In the genomic region with DNA sequence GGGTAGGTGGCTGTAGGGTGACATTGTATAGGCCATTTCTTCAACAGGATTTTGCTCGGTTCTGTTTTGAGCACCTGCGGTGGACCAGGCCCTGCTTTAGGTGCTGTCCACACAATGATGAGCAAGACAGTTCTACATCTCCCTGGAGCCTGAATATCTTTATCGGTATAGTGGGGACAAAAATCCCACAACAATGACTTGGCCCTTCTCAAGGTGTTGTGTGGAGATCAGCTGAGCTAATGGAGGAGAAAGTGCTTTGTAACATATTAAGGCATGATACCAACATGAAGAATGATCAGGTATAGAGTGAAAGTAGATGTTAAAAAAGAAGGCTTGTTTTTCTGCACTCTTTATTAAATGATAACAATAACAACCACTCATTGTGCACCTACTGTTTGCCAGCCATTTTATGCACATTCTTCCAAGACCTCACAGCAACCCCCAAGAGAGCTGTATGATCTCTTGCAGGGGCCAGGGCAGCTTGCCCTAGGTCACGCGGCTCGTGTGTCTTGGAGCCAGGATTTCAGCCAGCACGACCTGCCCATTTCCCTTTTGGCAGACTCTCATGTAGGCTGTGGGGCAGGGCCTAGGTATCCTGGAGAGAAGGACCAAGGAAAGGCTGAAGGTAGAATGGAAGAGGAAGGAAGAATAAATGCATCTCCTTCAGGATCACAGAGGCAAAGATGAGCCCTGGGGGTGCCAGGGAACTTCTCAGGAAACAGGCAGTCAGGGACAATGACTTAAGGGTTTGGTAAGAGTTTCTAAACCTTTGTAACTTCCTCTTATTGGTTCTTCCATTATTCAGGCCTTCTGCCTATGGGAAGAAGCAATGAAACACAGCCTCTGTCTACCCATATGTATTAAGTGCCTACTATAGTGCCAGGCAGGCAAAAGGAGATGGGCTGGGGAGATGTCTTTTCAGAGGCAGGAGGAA, we compare ENCODE assay signal across 9 cellular contexts. TPM values are rescaled to one million over a fixed set of nuclear protein-coding genes. Genes with fewer than 3 reads are reported as not detected.
DNase-seq lines count a peak whose midpoint lies in the region; ATAC-seq and TF ChIP-seq lines count a peak whose summit lies in the region.
"Had no signal": no experiment of that assay in that cellular context is flagged by ENCODE, and none has a peak within 500 bp of the region (broad histone marks: within the 10 kb centered on the region; RNA-seq: fewer than 3 reads in every experiment).

No MANE protein-coding gene starts in this region.

- no peaks in the 10 kb centered on the region for H3K36me3 Mint-ChIP-seq in dendritic cell treated with granulocyte-macrophage colony-stimulating factor and Interleukin-4, amounts not matched to agents 40 ng/mL and 50 ng/mL, for 4 days (ENCODE audit: low read depth)
- H3K36me3 Mint-ChIP-seq in activated CD4-positive, alpha-beta T cell treated with anti-CD3 and anti-CD28 coated beads, Interleukin-2, amount 10 ng/mL, durations not matched to agents 24 days and 14 days (ENCODE audit: low read depth): no peaks in the 10 kb centered on the region

- no peak for TF ChIP-seq EP300 in sigmoid colon (IDR thresholded peaks at IDR 0.05)

- H3K27me3 Mint-ChIP-seq in dendritic cell treated with granulocyte-macrophage colony-stimulating factor and Interleukin-4, amounts not matched to agents 40 ng/mL and 50 ng/mL, for 4 days: no peaks in the 10 kb centered on the region
- peaks cover 16% of the 10 kb centered on the region for H3K27me3 Mint-ChIP-seq in activated CD4-positive, alpha-beta T cell treated with anti-CD3 and anti-CD28 coated beads, Interleukin-2, amount 10 ng/mL, durations not matched to agents 24 days and 14 days

- ATAC-seq in GM21381 (IDR thresholded peaks at IDR 0.05; ENCODE audit: unreplicated experiment): peak; percentile 4
- peak; percentile 36 for ATAC-seq in HG03280 (IDR thresholded peaks at IDR 0.05; ENCODE audit: unreplicated experiment)

- POLR2A ChIA-PET in GM10248 (lab: Yijun Ruan, JAX): no interaction called here

- H3K4me3 ChIP-seq in sigmoid colon (no peak overlapping the region), dorsolateral prefrontal cortex (no peak overlapping the region)

- H3K9me3 Mint-ChIP-seq in dendritic cell treated with granulocyte-macrophage colony-stimulating factor and Interleukin-4, amounts not matched to agents 40 ng/mL and 50 ng/mL, for 4 days: no peaks in the 10 kb centered on the region
- no peaks in the 10 kb centered on the region for H3K9me3 Mint-ChIP-seq in activated CD4-positive, alpha-beta T cell treated with anti-CD3 and anti-CD28 coated beads, Interleukin-2, amount 10 ng/mL, durations not matched to agents 24 days and 14 days

- no peaks in the 10 kb centered on the region for H3K4me1 ChIP-seq in sigmoid colon

- no peak for TF ChIP-seq CTCF in GM10248 (IDR thresholded peaks at IDR 0.05; ENCODE audit: control extremely low read depth, extremely low read depth, low read depth, missing control alignments)
- TF ChIP-seq CTCF in sigmoid colon (IDR thresholded peaks at IDR 0.05): no peak
- no peak for TF ChIP-seq CTCF in dorsolateral prefrontal cortex (IDR thresholded peaks at IDR 0.05 in 54 of 56, conservative IDR thresholded peaks at IDR 0.05 in 2 of 56; ENCODE audit: low read depth in 1 of 56, partially characterized antibody in 56 of 56)

- H3K9me3 ChIP-seq in sigmoid colon: no peaks in the 10 kb centered on the region

- intact Hi-C loops in dendritic cell treated with granulocyte-macrophage colony-stimulating factor and Interleukin-4, amounts not matched to agents 40 ng/mL and 50 ng/mL, for 4 days (cut with micrococcal nuclease): loop anchor here (2.0 kb wide), 2 partner anchors 13 to 51 kb away; a partner anchor contains a TSS
- intact Hi-C loops in sigmoid colon (cut with DNase I): no loop called here
- intact Hi-C loops in dorsolateral prefrontal cortex (cut with DNase I): no loop called here
- intact Hi-C loops in activated CD4-positive, alpha-beta T cell treated with anti-CD3 and anti-CD28 coated beads, Interleukin-2, amount 10 ng/mL, durations not matched to agents 24 days and 14 days (cut with micrococcal nuclease): no loop called here

- CTCF ChIA-PET in GM10248 (lab: Yijun Ruan, JAX): interaction anchor here (0.7 to 6.8 kb wide), 4 partner anchors 13 to 148 kb away, joined by 3 to 44 read pairs (median 4); no protein-coding TSS in a partner anchor

- no peak overlapping the region for H3K27ac ChIP-seq in sigmoid colon
- H3K27ac ChIP-seq in dorsolateral prefrontal cortex: no peak overlapping the region

- H3K4me1 Mint-ChIP-seq in dendritic cell treated with granulocyte-macrophage colony-stimulating factor and Interleukin-4, amounts not matched to agents 40 ng/mL and 50 ng/mL, for 4 days (ENCODE audit: low read depth): peaks cover 94% of the 10 kb centered on the region
- H3K4me1 Mint-ChIP-seq in activated CD4-positive, alpha-beta T cell treated with anti-CD3 and anti-CD28 coated beads, Interleukin-2, amount 10 ng/mL, durations not matched to agents 24 days and 14 days: no peaks in the 10 kb centered on the region

- WGBS in sigmoid colon, 2 donors: 62 to 77% methylated on average over 7 of the region's 7 CpGs

- DNase-seq in GM10248 (ENCODE audit: extremely low spot score) (peak; percentile 45), NCI-H1436 treated with DMSO at 0.1 percent for 48 hours (lab: John Stamatoyannopoulos, UW) (no peak), sigmoid colon (no peak), dorsolateral prefrontal cortex (no peak)
- no peak for DNase-seq in activated CD4-positive, alpha-beta T cell treated with anti-CD3 and anti-CD28 coated beads, Interleukin-2, amount 10 ng/mL, durations not matched to agents 24 days and 14 days
- DNase-seq: NCI-H187 treated with DMSO at 0.1 percent for 48 hours had no signal

- H3K27me3 ChIP-seq in sigmoid colon: no peaks in the 10 kb centered on the region
- no peaks in the 10 kb centered on the region for H3K27me3 ChIP-seq in dorsolateral prefrontal cortex

- peak overlapping the region; percentile 33 for H3K4me3 Mint-ChIP-seq in dendritic cell treated with granulocyte-macrophage colony-stimulating factor and Interleukin-4, amounts not matched to agents 40 ng/mL and 50 ng/mL, for 4 days
- H3K4me3 Mint-ChIP-seq in activated CD4-positive, alpha-beta T cell treated with anti-CD3 and anti-CD28 coated beads, Interleukin-2, amount 10 ng/mL, durations not matched to agents 24 days and 14 days: no peak overlapping the region

- H3K36me3 ChIP-seq in sigmoid colon: no peaks in the 10 kb centered on the region

- TF ChIP-seq POLR2A in sigmoid colon (IDR thresholded peaks at IDR 0.05): no peak

- peak overlapping the region; percentile 91 for H3K27ac Mint-ChIP-seq in dendritic cell treated with granulocyte-macrophage colony-stimulating factor and Interleukin-4, amounts not matched to agents 40 ng/mL and 50 ng/mL, for 4 days
- H3K27ac Mint-ChIP-seq in activated CD4-positive, alpha-beta T cell treated with anti-CD3 and anti-CD28 coated beads, Interleukin-2, amount 10 ng/mL, durations not matched to agents 24 days and 14 days: no peak overlapping the region

RNA-seq across cellular contexts. Expression of a gene that starts 50.0 kb away (rescaled TPM):
- 10 to 100 TPM in 3 of 4 donors, 1 to 10 TPM in 1; 9.9 to 19.1 (median 12.3) TPM for total RNA-seq in sigmoid colon
- polyA plus RNA-seq in sigmoid colon: 10 to 100 TPM in 1 of 3 donors, 1 to 10 TPM in 2; 1.8 to 13.9 (median 5.3) TPM
- total RNA-seq in dorsolateral prefrontal cortex: 10 to 100 TPM in 116 of 120 experiments, 1 to 10 TPM in 4; 4.7 to 24.2 (median 15.6) TPM
- 10.5 and 10.6 TPM in 2 replicates for total RNA-seq in activated CD4-positive, alpha-beta T cell treated with anti-CD3 and anti-CD28 coated beads, Interleukin-2, amount 10 ng/mL, durations not matched to agents 24 days and 14 days
